ENCODE assay signal across 8 cellular contexts in genomic region chr1:93614550-93615200, GRCh38.
A peak's percentile ranks its signal among the peaks of the same experiment; 100 is the strongest.
DNase-seq lines count a peak whose midpoint lies in the region; FAIRE-seq and TF ChIP-seq lines count a peak whose summit lies in the region.
"Had no signal": no experiment of that assay in that cellular context is flagged by ENCODE, and none has a peak within 500 bp of the region (broad histone marks: within the 10 kb centered on the region; RNA-seq: fewer than 3 reads in every experiment).

No MANE protein-coding gene starts in this region.

- H3K36me3 ChIP-seq in HUES64 (ENCODE audit: insufficient read depth, low read length): no peaks in the 10 kb centered on the region
- H3K36me3 ChIP-seq in SJSA1: peaks cover 39% of the 10 kb centered on the region
- no peaks in the 10 kb centered on the region for H3K36me3 ChIP-seq in small intestine (ENCODE audit: control insufficient read depth in 2 of 2, insufficient read depth in 2 of 2, low read length in 2 of 2)
- H3K36me3 ChIP-seq: cardiac muscle cell had no signal

- no peak for TF ChIP-seq CTCF in GM13976 (IDR thresholded peaks at IDR 0.05; ENCODE audit: borderline replicate concordance, control extremely low read depth, extremely low read depth, insufficient read depth, missing control alignments)

- DNase-seq in SJSA1 (ENCODE audit: low read depth in 1 of 2, low spot score in 2 of 2) (no peak), fibroblast of peridontal ligament (ENCODE audit: extremely low read depth) (peak; percentile 87), small intestine (peak; percentile 78), NCI-H446 treated with DMSO at 0.1 percent for 48 hours (lab: John Stamatoyannopoulos, UW) (no peak), putamen (ENCODE audit: low spot score) (no peak), GM13976 (ENCODE audit: low spot score) (no peak)

- H3K27ac ChIP-seq in HUES64 (ENCODE audit: low read depth, low read length): 0 out of 2 replicates have a peak overlapping the region, but pooled peaks have one; percentile 76
- H3K27ac ChIP-seq in SJSA1: peak overlapping the region; percentile 93
- H3K27ac ChIP-seq in small intestine (ENCODE audit: low read depth in 1 of 2, low read length in 1 of 2): peak overlapping the region in 1 of 2 donors; percentile 27
- H3K27ac ChIP-seq: cardiac muscle cell had no signal

- in situ Hi-C loops in GM13976 (cut with MboI; ENCODE audit: low sequenced_read_pairs, unreplicated experiment): no loop called here

- H3K4me3 ChIP-seq in HUES64 (ENCODE audit: low read length) (no peak overlapping the region), SJSA1 (no peak overlapping the region), small intestine (ENCODE audit: low read depth in 1 of 2, low read length in 2 of 2) (no peak overlapping the region)
- H3K4me3 ChIP-seq: cardiac muscle cell had no signal

- FAIRE-seq in small intestine (lab: Jason Lieb, UNC): no peak

- no peak overlapping the region for H3K9ac ChIP-seq in HUES64 (ENCODE audit: low read depth, low read length)

- H3K9me3 ChIP-seq in HUES64 (ENCODE audit: insufficient read depth, low read depth, low read length): no peaks in the 10 kb centered on the region
- H3K9me3 ChIP-seq in SJSA1 (replicated peaks): no peaks in the 10 kb centered on the region
- no peaks in the 10 kb centered on the region for H3K9me3 ChIP-seq in small intestine (ENCODE audit: control insufficient read depth, low read depth)

- WGBS in HUES64: 91% methylated on average over 11 of the region's 11 CpGs
- 51 to 81% (median 60%) methylated on average over 11 of the region's 11 CpGs for WGBS in small intestine, 3 donors

- H3K4me1 ChIP-seq in HUES64 (ENCODE audit: insufficient read depth, low read length) (peaks cover 57% of the 10 kb centered on the region), SJSA1 (replicated peaks) (peaks cover 64% of the 10 kb centered on the region), small intestine (ENCODE audit: control insufficient read depth in 2 of 2, insufficient read depth in 1 of 2, low read depth in 1 of 2, low read length in 1 of 2) (peaks cover 9 to 17% of the 10 kb centered on the region in 2 donors)

- H3K27me3 ChIP-seq in HUES64 (ENCODE audit: insufficient read depth, low read length) (no peaks in the 10 kb centered on the region), SJSA1 (replicated peaks) (no peaks in the 10 kb centered on the region), small intestine (ENCODE audit: control insufficient read depth in 2 of 2, insufficient read depth in 2 of 2, low read length in 2 of 2) (no peaks in the 10 kb centered on the region)

Comparison
In these comparisons a context has a peak if more than half of its experiments do, and no peak if none do; other contexts are left out.
1. DNase-seq: peak in fibroblast of peridontal ligament (single experiment) and small intestine (single experiment); none in SJSA1 (0 of 2), NCI-H446 treated with DMSO at 0.1 percent for 48 hours (single experiment), putamen (single experiment) and GM13976 (single experiment).